8 cellular contexts compared by ENCODE assay signal in genomic region chr9:94554439-94555331, GRCh38. TPM values are rescaled to one million over a fixed set of nuclear protein-coding genes. Genes with fewer than 3 reads are reported as not detected.
DNase-seq lines count a peak whose midpoint lies in the region; ATAC-seq, FAIRE-seq and TF ChIP-seq lines count a peak whose summit lies in the region.

TSS of gene PCAT7 (plus strand) at chr9:94555083.

- H3K36me3 ChIP-seq in small intestine (ENCODE audit: control insufficient read depth in 2 of 2, insufficient read depth in 2 of 2, low read length in 2 of 2) = no peaks in the 10 kb centered on the region

- H3K4me3 ChIP-seq in small intestine (ENCODE audit: low read depth in 1 of 2, low read length in 2 of 2) = peak within 1 kb of the TSS in 1 of 2 donors; percentile 66

- H3K9me3 ChIP-seq in small intestine (ENCODE audit: control insufficient read depth, low read depth) = no peaks in the 10 kb centered on the region

- peak; percentile 58 for ATAC-seq in activated CD8-positive, alpha-beta T cell treated with anti-CD3 and anti-CD28 coated beads, Interleukin-2, amount 10 ng/mL, durations not matched to agents 7 days and 5 days

- DNase-seq in HPDE6-E6E7 (ENCODE audit: extremely low spot score) (peak; percentile 28), NCI-H524 treated with DMSO at 0.1 percent for 48 hours (lab: John Stamatoyannopoulos, UW) (peak; percentile 81), iPS DF 19.7 (ENCODE audit: low read depth, low spot score) (peak; percentile 78), small intestine (peak; percentile 90), hypothalamus (lab: John Stamatoyannopoulos, UW) (no peak)
- DNase-seq in activated CD8-positive, alpha-beta T cell treated with anti-CD3 and anti-CD28 coated beads, Interleukin-2, amount 10 ng/mL, durations not matched to agents 7 days and 5 days = peak; percentile 31
- DNase-seq in activated CD4-positive, CD25-positive, alpha-beta regulatory T cell (lab: John Stamatoyannopoulos, UW) = no peak

- H3K27me3 ChIP-seq in small intestine (ENCODE audit: control insufficient read depth in 2 of 2, insufficient read depth in 2 of 2, low read length in 2 of 2) = no peaks in the 10 kb centered on the region

- H3K4me1 Mint-ChIP-seq in activated CD8-positive, alpha-beta T cell treated with anti-CD3 and anti-CD28 coated beads, Interleukin-2, amount 10 ng/mL, durations not matched to agents 7 days and 5 days (ENCODE audit: low read depth) = no peaks in the 10 kb centered on the region

- H3K27ac ChIP-seq in C4-2B (peak within 1 kb of the TSS; percentile 87), small intestine (ENCODE audit: low read depth in 1 of 2, low read length in 1 of 2) (peak within 1 kb of the TSS; percentile 73 to 88)

- POLR2A ChIA-PET in activated CD8-positive, alpha-beta T cell treated with anti-CD3 and anti-CD28 coated beads, Interleukin-2, amount 10 ng/mL, durations not matched to agents 7 days and 5 days (lab: Charles Lee) = no interaction called here

- H3K36me3 Mint-ChIP-seq in activated CD8-positive, alpha-beta T cell treated with anti-CD3 and anti-CD28 coated beads, Interleukin-2, amount 10 ng/mL, durations not matched to agents 7 days and 5 days (ENCODE audit: low read depth) = no peaks in the 10 kb centered on the region

- no peak for FAIRE-seq in small intestine (lab: Jason Lieb, UNC)

- H3K4me3 Mint-ChIP-seq in activated CD8-positive, alpha-beta T cell treated with anti-CD3 and anti-CD28 coated beads, Interleukin-2, amount 10 ng/mL, durations not matched to agents 7 days and 5 days = no peak within 1 kb of the TSS

- no peaks in the 10 kb centered on the region for H3K9me3 Mint-ChIP-seq in activated CD8-positive, alpha-beta T cell treated with anti-CD3 and anti-CD28 coated beads, Interleukin-2, amount 10 ng/mL, durations not matched to agents 7 days and 5 days (ENCODE audit: insufficient read depth)

- CTCF ChIA-PET in activated CD8-positive, alpha-beta T cell treated with anti-CD3 and anti-CD28 coated beads, Interleukin-2, amount 10 ng/mL, durations not matched to agents 7 days and 5 days (lab: Charles Lee) = no interaction called here

- no peaks in the 10 kb centered on the region for H3K4me1 ChIP-seq in small intestine (ENCODE audit: control insufficient read depth in 2 of 2, insufficient read depth in 1 of 2, low read depth in 1 of 2, low read length in 1 of 2)

- peak; percentile 81 for TF ChIP-seq CTCF in C4-2B (conservative IDR thresholded peaks at IDR 0.05)

- peaks cover 21% of the 10 kb centered on the region for H3K27me3 Mint-ChIP-seq in activated CD8-positive, alpha-beta T cell treated with anti-CD3 and anti-CD28 coated beads, Interleukin-2, amount 10 ng/mL, durations not matched to agents 7 days and 5 days (ENCODE audit: low read depth)

- H3K27ac Mint-ChIP-seq in activated CD8-positive, alpha-beta T cell treated with anti-CD3 and anti-CD28 coated beads, Interleukin-2, amount 10 ng/mL, durations not matched to agents 7 days and 5 days = no peak within 1 kb of the TSS

- 41 to 78% (median 53%) methylated on average over 40 of the region's 40 CpGs for WGBS in small intestine, 3 donors

RNA-seq across cellular contexts. Expression of gene PCAT7, which starts in this region (rescaled TPM):
- total RNA-seq in activated CD8-positive, alpha-beta T cell treated with anti-CD3 and anti-CD28 coated beads, Interleukin-2, amount 10 ng/mL, durations not matched to agents 7 days and 5 days = not detected
- 1 to 10 TPM in 1 of 3 donors, under 1 TPM in 2; 0.42 to 2.0 (median 0.54) TPM for polyA plus RNA-seq in small intestine

Comparison
In these comparisons a context has a peak if more than half of its experiments do, and no peak if none do; other contexts are left out.
1. Peak in DNase-seq and ATAC-seq in activated CD8-positive, alpha-beta T cell treated with anti-CD3 and anti-CD28 coated beads, Interleukin-2, amount 10 ng/mL, durations not matched to agents 7 days and 5 days; RNA of the gene not detected or under 1 TPM.
2. DNase-seq: peak in HPDE6-E6E7 (single experiment), NCI-H524 treated with DMSO at 0.1 percent for 48 hours (single experiment), iPS DF 19.7 (single experiment) and small intestine (single experiment); none in hypothalamus (0 of 51) and activated CD4-positive, CD25-positive, alpha-beta regulatory T cell (0 of 4).